Comparison of ENCODE assay signal across 20 cellular contexts in genomic region chr12:30598889-30599288, GRCh38.
DNase-seq lines count a peak whose midpoint lies in the region; ATAC-seq, FAIRE-seq and TF ChIP-seq lines count a peak whose summit lies in the region.
"Had no signal": no experiment of that assay in that cellular context is flagged by ENCODE, and none has a peak within 500 bp of the region (broad histone marks: within the 10 kb centered on the region; RNA-seq: fewer than 3 reads in every experiment).

No MANE protein-coding gene starts in this region.

- H3K27me3 ChIP-seq in A673 (replicated peaks; ENCODE audit: insufficient read depth, low read depth, low read length, poor library complexity) = no peaks in the 10 kb centered on the region
- H3K27me3 ChIP-seq in astrocyte (ENCODE audit: insufficient read depth, low read length) = no peaks in the 10 kb centered on the region
- H3K27me3 ChIP-seq in SK-N-SH (ENCODE audit: insufficient read depth) = no peaks in the 10 kb centered on the region
- no peaks in the 10 kb centered on the region for H3K27me3 ChIP-seq in aorta (ENCODE audit: control insufficient read depth in 1 of 2, insufficient read depth in 2 of 2, low read length in 1 of 2)
- H3K27me3 ChIP-seq in esophagus squamous epithelium = no peaks in the 10 kb centered on the region

- H3K4me3 Mint-ChIP-seq in astrocyte (ENCODE audit: unreplicated experiment) = no peak overlapping the region
- peak overlapping the region in 1 of 3 experiments; percentile 34 for H3K4me3 Mint-ChIP-seq in nephron
- H3K4me3 Mint-ChIP-seq: B cell; CD4-positive, alpha-beta T cell; GM23338 had no signal

- TF ChIP-seq EP300 in SK-N-SH (IDR thresholded peaks at IDR 0.05; ENCODE audit: borderline replicate concordance in 1 of 2, low read depth in 1 of 2, low read length in 1 of 2) = no peak

- H3K27me3 Mint-ChIP-seq in astrocyte (ENCODE audit: low read depth, unreplicated experiment) (no peaks in the 10 kb centered on the region), nephron (ENCODE audit: low read depth) (no peaks in the 10 kb centered on the region)
- H3K27me3 Mint-ChIP-seq: CD4-positive, alpha-beta T cell had no signal

- H3K36me3 ChIP-seq in A673 (ENCODE audit: insufficient read depth, low read length, poor library complexity, severe bottlenecking) = no peaks in the 10 kb centered on the region
- H3K36me3 ChIP-seq in astrocyte (ENCODE audit: insufficient read depth, low read length) = no peaks in the 10 kb centered on the region
- H3K36me3 ChIP-seq in SK-N-SH (replicated peaks in 1 of 2; ENCODE audit: control insufficient read depth in 1 of 2, insufficient read depth in 2 of 2, low read length in 1 of 2) = no peaks in the 10 kb centered on the region
- peaks cover 0 to 4% of the 10 kb centered on the region in 2 donors for H3K36me3 ChIP-seq in aorta (ENCODE audit: control insufficient read depth in 1 of 2, insufficient read depth in 2 of 2, low read length in 1 of 2)
- H3K36me3 ChIP-seq in esophagus squamous epithelium = no peaks in the 10 kb centered on the region

- no TSS peak for BruUV-seq in A673 (replicated peaks; lab: Mats Ljungman, UMichigan)

- CTCF ChIA-PET in A673 (lab: Charles Lee) (no interaction called here), SK-N-SH (lab: Yijun Ruan, JAX) (no interaction called here)

- H3K9me3 Mint-ChIP-seq in astrocyte (ENCODE audit: unreplicated experiment) (peaks cover 16% of the 10 kb centered on the region), nephron (peaks cover 30% of the 10 kb centered on the region)

- H3K36me3 Mint-ChIP-seq in astrocyte (ENCODE audit: low read depth, unreplicated experiment) (peaks cover 2% of the 10 kb centered on the region), nephron (ENCODE audit: low read depth) (peaks cover 9% of the 10 kb centered on the region)

- peak; percentile 34 for DNase-seq in A673 (ENCODE audit: low spot score)
- peak; percentile 7 for DNase-seq in astrocyte (ENCODE audit: low read depth)
- DNase-seq in fibroblast of pulmonary artery (ENCODE audit: low read depth) = peak; percentile 41
- no peak for DNase-seq in frontal cortex (ENCODE audit: low spot score in 2 of 2)
- DNase-seq in SK-N-SH = no peak
- no peak for DNase-seq in aorta
- no peak for DNase-seq in esophagus squamous epithelium (lab: John Stamatoyannopoulos, UW)
- DNase-seq: 8988T; C1 segment of cervical spinal cord; Calu3; CD4-positive, alpha-beta T cell; DMS 273 treated with DMSO at 0.1 percent for 48 hours; DMS79 treated with DMSO at 0.1 percent for 48 hours; EL; H7 had no signal

- H3K9me3 ChIP-seq in A673 (ENCODE audit: low read depth, low read length, poor library complexity, severe bottlenecking) (peaks cover 9% of the 10 kb centered on the region), astrocyte (ENCODE audit: insufficient read depth, low read depth, low read length) (peaks cover 3% of the 10 kb centered on the region), SK-N-SH (0 out of 2 replicates have a peak, but pooled peaks cover 6% of the 10 kb centered on the region), aorta (ENCODE audit: control insufficient read depth, low read length) (no peaks in the 10 kb centered on the region), esophagus squamous epithelium (peaks cover 0 to 12% (median 0%) of the 10 kb centered on the region in 3 donors)

- no peaks in the 10 kb centered on the region for H3K9me2 ChIP-seq in SK-N-SH

- H3K4me1 ChIP-seq in A673 (ENCODE audit: insufficient read depth, low read length, poor library complexity, severe bottlenecking) (peaks cover 18% of the 10 kb centered on the region), astrocyte (ENCODE audit: insufficient read depth, low read length) (no peaks in the 10 kb centered on the region), SK-N-SH (ENCODE audit: control insufficient read depth in 1 of 2, insufficient read depth in 2 of 2, low read depth in 1 of 2, low read length in 1 of 2) (no peaks in the 10 kb centered on the region), aorta (ENCODE audit: control insufficient read depth in 1 of 2, insufficient read depth in 2 of 2, low read length in 2 of 2) (no peaks in the 10 kb centered on the region), esophagus squamous epithelium (no peaks in the 10 kb centered on the region)

- TF ChIP-seq CTCF in A673 (conservative IDR thresholded peaks at IDR 0.05; ENCODE audit: low read depth, low read length) (no peak), astrocyte (IDR thresholded peaks at IDR 0.05; ENCODE audit: insufficient read depth, low read depth, low read length) (no peak), fibroblast of pulmonary artery (IDR thresholded peaks at IDR 0.05; ENCODE audit: low read length, missing control alignments) (no peak), nephron (IDR thresholded peaks at IDR 0.05; ENCODE audit: unreplicated experiment in 3 of 3) (no peak), SK-N-SH (IDR thresholded peaks at IDR 0.05) (no peak), esophagus squamous epithelium (IDR thresholded peaks at IDR 0.05) (no peak)

- H2AFZ ChIP-seq in astrocyte (ENCODE audit: low read depth, low read length) (no peak overlapping the region), SK-N-SH (ENCODE audit: low read depth) (no peak overlapping the region)
- H2AFZ ChIP-seq: GM23338 had no signal

- no peak overlapping the region for H3K9ac ChIP-seq in astrocyte (ENCODE audit: low read length)
- no peak overlapping the region for H3K9ac ChIP-seq in SK-N-SH

- H4K20me1 ChIP-seq in astrocyte (ENCODE audit: insufficient read depth, low read length) = no peaks in the 10 kb centered on the region
- H4K20me1 ChIP-seq in SK-N-SH (ENCODE audit: insufficient read depth) = no peaks in the 10 kb centered on the region

- H3K27ac ChIP-seq in A673 (ENCODE audit: low read depth, low read length, poor library complexity, severe bottlenecking) (peak overlapping the region; percentile 80), astrocyte (ENCODE audit: low read depth, low read length) (no peak overlapping the region), SK-N-SH (ENCODE audit: low read depth in 2 of 2, low read length in 1 of 2) (no peak overlapping the region), aorta (ENCODE audit: low read depth in 1 of 2, low read length in 2 of 2) (no peak overlapping the region), esophagus squamous epithelium (no peak overlapping the region)

- no peak overlapping the region for H3K27ac Mint-ChIP-seq in astrocyte (ENCODE audit: unreplicated experiment)
- H3K27ac Mint-ChIP-seq in nephron = peak overlapping the region; percentile 24 to 79 (median 37)
- H3K27ac Mint-ChIP-seq: B cell; CD4-positive, alpha-beta T cell; GM23338 had no signal

- H3K4me1 Mint-ChIP-seq in astrocyte (ENCODE audit: low read depth, unreplicated experiment) (no peaks in the 10 kb centered on the region), nephron (peaks cover 26% of the 10 kb centered on the region)
- H3K4me1 Mint-ChIP-seq: B cell had no signal

- H3K4me2 ChIP-seq in astrocyte (ENCODE audit: low read length) (no peak overlapping the region), SK-N-SH (no peak overlapping the region)
- H3K4me2 ChIP-seq: GM23338 had no signal

- H3K79me2 ChIP-seq in astrocyte (ENCODE audit: insufficient read depth, low read length) (no peaks in the 10 kb centered on the region), SK-N-SH (ENCODE audit: insufficient read depth) (no peaks in the 10 kb centered on the region)

- POLR2A ChIA-PET in A673 (lab: Charles Lee; ENCODE audit: low non-redundant PET) = interaction anchor here (0.8 kb wide), 1 partner anchor 208 kb away, joined by 3 read pairs; no protein-coding TSS in a partner anchor
- POLR2A ChIA-PET in SK-N-SH (lab: Yijun Ruan, JAX) = no interaction called here

- no peak for TF ChIP-seq RAD21 in SK-N-SH (IDR thresholded peaks at IDR 0.05; ENCODE audit: low read length)

- WGBS in SK-N-SH (ENCODE audit: low lambda C conversion rate) = 64% methylated on average over 7 of the region's 7 CpGs
- 60 to 61% methylated on average over 7 of the region's 7 CpGs for WGBS in aorta, 2 donors
- 63 to 69% methylated on average over 7 of the region's 7 CpGs for WGBS in esophagus squamous epithelium, 2 donors

- FAIRE-seq in astrocyte (lab: Jason Lieb, UNC) (no peak), frontal cortex (lab: Jason Lieb, UNC) (no peak)
- FAIRE-seq: G401.6, GM12891 had no signal

- H3K4me3 ChIP-seq in A673 (ENCODE audit: low read depth, low read length, poor library complexity, severe bottlenecking) = no peak overlapping the region
- H3K4me3 ChIP-seq in astrocyte (ENCODE audit: insufficient read depth, low read depth, low read length) = no peak overlapping the region
- no peak overlapping the region for H3K4me3 ChIP-seq in fibroblast of pulmonary artery (replicated peaks; ENCODE audit: low read depth, low read length)
- no peak overlapping the region for H3K4me3 ChIP-seq in SK-N-SH (ENCODE audit: low read depth in 2 of 2, low read length in 1 of 2)
- H3K4me3 ChIP-seq in aorta (ENCODE audit: low read length in 2 of 2) = no peak overlapping the region
- no peak overlapping the region for H3K4me3 ChIP-seq in esophagus squamous epithelium
- H3K4me3 ChIP-seq: GM23338 had no signal

- intact Hi-C loops in A673 (cut with micrococcal nuclease; ENCODE audit: unreplicated experiment) = no loop called here
- intact Hi-C loops in aorta (cut with DNase I) = no loop called here
- intact Hi-C loops in esophagus squamous epithelium (cut with DNase I) = no loop called here

- TF ChIP-seq POLR2A in esophagus squamous epithelium (IDR thresholded peaks at IDR 0.05) = no peak

- no peak for ATAC-seq in aorta (ENCODE audit: low FRiP score)
- ATAC-seq: GM23338 had no signal

- no peaks in the 10 kb centered on the region for H3F3A ChIP-seq in SK-N-SH (replicated peaks; ENCODE audit: insufficient read depth)

TF ChIP-seq in SK-N-SH, 30 proteins besides CTCF, POLR2A, EP300 and RAD21:
- TF ChIP-seq FOXM1 (IDR thresholded peaks at IDR 0.05; ENCODE audit: low read depth) = no peak

Comparison
In these comparisons a context has a peak if more than half of its experiments do, and no peak if none do; other contexts are left out.
1. DNase-seq: peak in A673 (single experiment), astrocyte (single experiment) and fibroblast of pulmonary artery (single experiment); none in frontal cortex (0 of 2), SK-N-SH (single experiment), aorta (0 of 2) and esophagus squamous epithelium (single experiment).